In the genomic region with DNA sequence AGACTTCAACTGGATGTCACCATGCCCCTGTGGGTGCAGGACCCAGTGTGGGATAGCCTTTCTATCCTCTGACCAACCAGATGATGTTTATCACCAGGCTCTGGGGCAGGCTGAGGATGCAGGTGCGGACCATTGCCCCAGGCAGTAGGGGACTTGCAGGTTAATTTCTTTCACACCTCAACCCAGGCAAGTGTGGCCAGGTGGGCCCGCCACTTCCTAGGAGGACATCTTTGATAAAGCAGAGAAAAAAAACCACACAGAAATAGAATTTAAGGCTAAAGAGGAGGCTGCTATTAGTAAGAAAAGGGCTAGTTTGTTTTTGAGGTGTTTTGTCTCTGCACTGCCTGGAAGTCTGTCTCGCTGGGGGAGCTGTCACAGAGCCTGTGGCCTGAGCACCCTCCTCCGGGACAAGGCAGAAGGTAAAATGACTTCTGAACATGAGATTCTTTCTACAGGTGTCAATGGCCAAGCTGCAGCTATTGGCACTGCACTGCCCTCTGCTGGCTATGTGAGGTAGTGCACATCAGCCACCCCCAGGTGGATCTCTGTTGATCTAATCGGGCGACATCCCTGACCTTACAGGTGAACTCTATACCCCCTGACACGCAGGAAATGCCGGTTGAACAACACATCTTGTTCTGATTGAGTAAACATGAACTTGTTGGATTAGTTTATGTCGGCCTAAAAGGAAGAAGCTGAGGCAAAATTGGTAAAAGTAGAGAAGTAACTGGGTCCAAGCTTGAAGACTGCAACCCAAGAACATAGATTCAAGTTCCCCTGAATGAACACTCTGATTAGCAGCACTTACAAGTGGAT, we compare ENCODE assay signal across 8 cellular contexts. TPM values are rescaled to one million over a fixed set of nuclear protein-coding genes. Genes with fewer than 3 reads are reported as not detected.
DNase-seq lines count a peak whose midpoint lies in the region; ATAC-seq and TF ChIP-seq lines count a peak whose summit lies in the region.

No MANE protein-coding gene starts in this region.

- peaks cover 9% of the 10 kb centered on the region for H3K4me1 ChIP-seq in Caco-2
- peaks cover 0 to 26% (median 4%) of the 10 kb centered on the region in 3 donors for H3K4me1 ChIP-seq in esophagus squamous epithelium
- H3K4me1 ChIP-seq in suprapubic skin, result no peaks in the 10 kb centered on the region

- no TSS peak for BruUV-seq in Caco-2 (replicated peaks; lab: Mats Ljungman, UMichigan)

- ATAC-seq in GM19395 (IDR thresholded peaks at IDR 0.05; ENCODE audit: unreplicated experiment) (peak; percentile 97), HG03457 (IDR thresholded peaks at IDR 0.05; ENCODE audit: unreplicated experiment) (peak; percentile 59)

- H3K27ac ChIP-seq in esophagus squamous epithelium (peak overlapping the region in 1 of 4 donors; percentile 3), suprapubic skin (no peak overlapping the region)

- peaks cover 18% of the 10 kb centered on the region for H3K36me3 Mint-ChIP-seq in Caco-2 (ENCODE audit: insufficient read depth, unreplicated experiment)
- peaks cover 2% of the 10 kb centered on the region for H3K36me3 Mint-ChIP-seq in neural crest cell (ENCODE audit: low read depth)

- H3K9me3 ChIP-seq in Caco-2, result no peaks in the 10 kb centered on the region
- H3K9me3 ChIP-seq in esophagus squamous epithelium, result no peaks in the 10 kb centered on the region
- H3K9me3 ChIP-seq in suprapubic skin, result no peaks in the 10 kb centered on the region

- whole genome bisulfite sequencing in esophagus squamous epithelium, 2 donors, result 0 to 20% methylated on average over 7 to 9 of the region's 9 CpGs
- WGBS in suprapubic skin, result 20% methylated on average over 9 of the region's 9 CpGs

- H3K4me3 ChIP-seq in Caco-2 (ENCODE audit: low read depth, low read length), result no peak overlapping the region
- no peak overlapping the region for H3K4me3 ChIP-seq in esophagus squamous epithelium
- H3K4me3 ChIP-seq in suprapubic skin, result no peak overlapping the region

- peak overlapping the region; percentile 13 for H3K27ac Mint-ChIP-seq in Caco-2 (ENCODE audit: unreplicated experiment)
- H3K27ac Mint-ChIP-seq in neural crest cell (ENCODE audit: unreplicated experiment), result no peak overlapping the region

- peaks cover 18% of the 10 kb centered on the region for H3K4me1 Mint-ChIP-seq in Caco-2 (ENCODE audit: low read depth, unreplicated experiment)
- H3K4me1 Mint-ChIP-seq in neural crest cell, result no peaks in the 10 kb centered on the region

- TF ChIP-seq CTCF in Caco-2 (IDR thresholded peaks at IDR 0.05; ENCODE audit: insufficient read depth in 1 of 2, low read depth in 1 of 2, low read length in 1 of 2, severe bottlenecking in 1 of 2, unreplicated experiment in 1 of 2), result peak; percentile 97 to 98
- TF ChIP-seq CTCF in esophagus squamous epithelium (IDR thresholded peaks at IDR 0.05), result peak; percentile 94 to 100 (median 99)
- peak; percentile 99 for TF ChIP-seq CTCF in neural crest cell (conservative IDR thresholded peaks at IDR 0.05)
- TF ChIP-seq CTCF in suprapubic skin (IDR thresholded peaks at IDR 0.05), result peak; percentile 96 to 98

- H3K4me3 Mint-ChIP-seq in Caco-2 (ENCODE audit: unreplicated experiment), result no peak overlapping the region
- no peak overlapping the region for H3K4me3 Mint-ChIP-seq in neural crest cell

- H3K36me3 ChIP-seq in Caco-2 (ENCODE audit: control insufficient read depth, insufficient read depth, low read length), result peaks cover 2% of the 10 kb centered on the region; the same call in 1 of the 2 replicates
- H3K36me3 ChIP-seq in esophagus squamous epithelium, result peaks cover 9 to 49% (median 29%) of the 10 kb centered on the region in 3 donors
- peaks cover 27% of the 10 kb centered on the region for H3K36me3 ChIP-seq in suprapubic skin

- H3K9me3 Mint-ChIP-seq in Caco-2 (ENCODE audit: unreplicated experiment) (no peaks in the 10 kb centered on the region), neural crest cell (no peaks in the 10 kb centered on the region)

- TF ChIP-seq POLR2A in esophagus squamous epithelium (IDR thresholded peaks at IDR 0.05) (no peak), suprapubic skin (IDR thresholded peaks at IDR 0.05) (no peak)

- TF ChIP-seq EP300 in suprapubic skin (IDR thresholded peaks at IDR 0.05), result no peak

- DNase-seq in Caco-2 (peak; percentile 82 to 88), NOMO-1 treated with DMSO at 0.1 percent for 48 hours (lab: John Stamatoyannopoulos, UW; ENCODE audit: unreplicated experiment) (peak; percentile 57), activated T-cell treated with anti-CD3 and anti-CD28 coated beads for 24 hours (ENCODE audit: low read depth) (peak; percentile 80), esophagus squamous epithelium (lab: John Stamatoyannopoulos, UW) (peak; percentile 32), neural crest cell (ENCODE audit: low read depth, low spot score) (peak; percentile 75), suprapubic skin (ENCODE audit: low spot score in 2 of 2) (peak in 1 of 2 donors; percentile 87)

- POLR2A ChIA-PET in Caco-2 (lab: Charles Lee), result interaction anchor here (1.8 kb wide), 1 partner anchor 21 kb away, joined by 11 read pairs; a partner anchor contains a TSS

- H3K27me3 ChIP-seq in Caco-2 (replicated peaks; ENCODE audit: control insufficient read depth, insufficient read depth, low read length) (no peaks in the 10 kb centered on the region), esophagus squamous epithelium (no peaks in the 10 kb centered on the region), suprapubic skin (no peaks in the 10 kb centered on the region)

- intact Hi-C loops in Caco-2 (cut with micrococcal nuclease; ENCODE audit: unreplicated experiment) (loop anchor here (1.0 to 2.0 kb wide), 8 partner anchors 21 to 843 kb away; a partner anchor contains a TSS), esophagus squamous epithelium (cut with DNase I) (loop anchor here (5.0 to 10.0 kb wide), 3 partner anchors 75 to 163 kb away; a partner anchor contains a TSS)

- H3K27me3 Mint-ChIP-seq in Caco-2 (ENCODE audit: insufficient read depth, unreplicated experiment), result no peaks in the 10 kb centered on the region
- H3K27me3 Mint-ChIP-seq in neural crest cell (ENCODE audit: low read depth), result no peaks in the 10 kb centered on the region

- CTCF ChIA-PET in Caco-2 (lab: Charles Lee), result interaction anchor here (0.5 to 2.1 kb wide), 12 partner anchors 14 to 844 kb away, joined by 3 to 27 read pairs (median 6); a partner anchor contains a TSS

RNA-seq across cellular contexts. Expression of a gene that starts 21.0 kb away (rescaled TPM):
- total RNA-seq in Caco-2 (2022), result 18.7 and 20.6 TPM in 2 replicates
- total RNA-seq in esophagus squamous epithelium, result 100 to 1,000 TPM in 1 of 4 donors, 10 to 100 TPM in 3; 21.5 to 178 (median 49.6) TPM
- total RNA-seq in neural crest cell, result 18.9 and 23.1 TPM in 2 replicates
- 10 to 100 TPM in 1 of 4 donors, 1 to 10 TPM in 3; 2.2 to 11.9 (median 4.2) TPM for total RNA-seq in suprapubic skin
